ENCODE assay signal across 1 cellular context in the genomic region with DNA sequence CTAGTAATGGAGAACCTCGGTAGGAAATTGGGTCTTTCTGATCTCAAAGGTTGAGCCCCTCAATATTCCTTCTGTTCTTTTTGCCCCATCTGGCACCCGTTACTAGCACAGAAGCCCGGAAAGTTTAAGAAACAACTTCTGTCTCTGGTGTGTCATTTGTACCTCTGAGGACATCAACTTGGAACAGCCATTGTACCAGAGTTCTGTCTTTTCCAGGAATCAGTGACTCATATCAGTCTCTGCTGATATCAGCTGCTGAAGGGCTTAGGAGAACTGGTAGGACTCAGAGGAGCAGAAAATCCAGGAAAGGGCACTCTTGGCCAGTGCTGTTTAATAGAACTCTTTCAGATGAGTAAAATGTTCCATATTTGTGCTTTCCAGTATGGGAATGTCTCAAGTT.
TF ChIP-seq lines count a peak whose summit lies in the region.

No MANE protein-coding gene starts in this region.

TF ChIP-seq in K562, 482 proteins besides CTCF, POLR2A, EP300 and RAD21 (continued from another document):
- TF ChIP-seq CHAMP1 (IDR thresholded peaks at IDR 0.05) (peak; percentile 33; the same call in 1 of the 2 replicates), MEIS2 (IDR thresholded peaks at IDR 0.05; ENCODE audit: partially characterized antibody) (peak; percentile 23), ERF (CRISPR knock-in tag; IDR thresholded peaks at IDR 0.05) (no peak), EGR1 (conservative IDR thresholded peaks at IDR 0.05) (no peak), TEAD4 (IDR thresholded peaks at IDR 0.05; ENCODE audit: low read length) (peak; percentile 66; the same call in 1 of the 2 replicates), TEAD4 (CRISPR knock-in tag; IDR thresholded peaks at IDR 0.05; ENCODE audit: borderline replicate concordance) (no peak)
- TF ChIP-seq, protein P1, sequence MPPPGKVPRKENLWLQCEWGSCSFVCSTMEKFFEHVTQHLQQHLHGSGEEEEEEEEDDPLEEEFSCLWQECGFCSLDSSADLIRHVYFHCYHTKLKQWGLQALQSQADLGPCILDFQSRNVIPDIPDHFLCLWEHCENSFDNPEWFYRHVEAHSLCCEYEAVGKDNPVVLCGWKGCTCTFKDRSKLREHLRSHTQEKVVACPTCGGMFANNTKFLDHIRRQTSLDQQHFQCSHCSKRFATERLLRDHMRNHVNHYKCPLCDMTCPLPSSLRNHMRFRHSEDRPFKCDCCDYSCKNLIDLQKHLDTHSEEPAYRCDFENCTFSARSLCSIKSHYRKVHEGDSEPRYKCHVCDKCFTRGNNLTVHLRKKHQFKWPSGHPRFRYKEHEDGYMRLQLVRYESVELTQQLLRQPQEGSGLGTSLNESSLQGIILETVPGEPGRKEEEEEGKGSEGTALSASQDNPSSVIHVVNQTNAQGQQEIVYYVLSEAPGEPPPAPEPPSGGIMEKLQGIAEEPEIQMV (tag; conservative IDR thresholded peaks at IDR 0.05; ENCODE audit: low read depth): 0 out of 2 replicates have a peak, but pooled peaks have one; percentile 3
